19 cellular contexts compared by ENCODE assay signal in the genomic region with DNA sequence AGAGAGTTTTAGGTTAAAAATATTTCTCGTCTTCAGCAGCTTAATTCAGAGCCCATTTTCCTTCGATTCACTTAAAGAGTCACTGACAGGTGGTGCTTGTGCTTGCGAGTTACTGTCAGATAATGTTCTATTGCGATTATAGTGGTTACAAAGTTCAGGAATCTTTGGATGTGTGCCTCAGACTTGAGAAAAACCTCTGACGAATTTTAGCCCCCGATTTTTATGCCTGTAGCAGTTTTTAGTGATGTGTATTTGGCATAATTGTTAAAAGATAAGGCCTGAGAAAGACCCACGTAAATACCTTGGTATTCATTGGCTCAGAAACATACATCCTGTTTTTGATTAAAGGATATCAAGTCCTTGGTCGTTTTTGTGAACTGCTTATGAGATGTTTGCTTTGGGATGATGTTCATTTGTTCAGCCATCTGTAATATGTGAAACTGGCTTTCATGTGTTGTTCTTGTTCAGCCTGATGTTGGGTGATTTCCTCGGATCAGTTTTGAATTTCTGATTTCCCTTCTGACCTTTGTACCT. TPM values are rescaled to one million over a fixed set of nuclear protein-coding genes. Genes with fewer than 3 reads are reported as not detected.
DNase-seq lines count a peak whose midpoint lies in the region; ATAC-seq and TF ChIP-seq lines count a peak whose summit lies in the region.
"Had no signal": no experiment of that assay in that cellular context is flagged by ENCODE, and none has a peak within 500 bp of the region (broad histone marks: within the 10 kb centered on the region; RNA-seq: fewer than 3 reads in every experiment).

No MANE protein-coding gene starts in this region.

- DNase-seq in HS-5 (ENCODE audit: low read depth) (peak; percentile 73), astrocyte of the spinal cord (ENCODE audit: low read depth, low spot score) (peak; percentile 20), mesenchymal stem cell (no peak), lower lobe of right lung (no peak), H9 (no peak)
- no peak for DNase-seq in activated CD4-positive, alpha-beta T cell treated with anti-CD3 and anti-CD28 coated beads for 4 hours
- DNase-seq in stimulated activated CD4-positive, alpha-beta T cell treated with anti-CD3 and anti-CD28 coated beads, Interleukin-4, amount 100 ng/mL, for 24 hours = no peak
- DNase-seq: CD8-positive, alpha-beta memory T cell; endodermal cell; GDM1; NCI-H187 treated with DMSO at 0.1 percent for 48 hours; NCI-H524; stimulated activated CD4-positive, alpha-beta T cell treated with anti-CD3 and anti-CD28 coated beads, Interleukin-2, amount 100 ng/mL, for 48 hours; substantia nigra had no signal

- H3K4me2 ChIP-seq in mesenchymal stem cell (ENCODE audit: low read length, poor library complexity, severe bottlenecking) (no peak overlapping the region), H9 (ENCODE audit: insufficient read depth, insufficient read length, low read length) (no peak overlapping the region)

- no peaks in the 10 kb centered on the region for H3K9me3 ChIP-seq in mesenchymal stem cell (ENCODE audit: control insufficient read depth, low read length)
- no peaks in the 10 kb centered on the region for H3K9me3 ChIP-seq in lower lobe of right lung
- no peaks in the 10 kb centered on the region for H3K9me3 ChIP-seq in H9 (ENCODE audit: control insufficient read depth, low read depth, low read length)
- H3K9me3 ChIP-seq: neutrophil had no signal

- H3K18ac ChIP-seq in mesenchymal stem cell (ENCODE audit: low read depth in 1 of 2, low read length in 2 of 2) = no peak overlapping the region
- no peak overlapping the region for H3K18ac ChIP-seq in H9 (ENCODE audit: insufficient read length, low read depth, low read length)

- peaks cover 12 to 22% of the 10 kb centered on the region in 2 experiments for H3K4me1 Mint-ChIP-seq in H9

- H2BK5ac ChIP-seq in mesenchymal stem cell (ENCODE audit: low read depth, low read length, poor library complexity, severe bottlenecking) = no peak overlapping the region
- no peak overlapping the region for H2BK5ac ChIP-seq in H9 (ENCODE audit: insufficient read length, low read length)

- H2AK5ac ChIP-seq in mesenchymal stem cell (ENCODE audit: low read length, severe bottlenecking) = no peak overlapping the region
- no peak overlapping the region for H2AK5ac ChIP-seq in H9 (ENCODE audit: insufficient read length, low read length)

- H3K9me3 Mint-ChIP-seq in H9 = no peaks in the 10 kb centered on the region
- H3K9me3 Mint-ChIP-seq: activated naive CD4-positive, alpha-beta T cell treated with anti-CD3 and anti-CD28 coated beads, Interleukin-2, amount 50 U/mL, for 72 hours; CD8-positive, alpha-beta memory T cell; endodermal cell had no signal

- H2BK12ac ChIP-seq in mesenchymal stem cell (ENCODE audit: low read length in 2 of 2) (no peak overlapping the region), H9 (ENCODE audit: insufficient read length, low read depth, low read length) (no peak overlapping the region)

- H3K4me3 ChIP-seq in ACC112 (ENCODE audit: low read depth, low read length) = peak overlapping the region; percentile 91
- H3K4me3 ChIP-seq in astrocyte of the spinal cord (ENCODE audit: low read depth, low read length) = peak overlapping the region; percentile 64
- peak overlapping the region in 1 of 2 experiments; percentile 94 for H3K4me3 ChIP-seq in mesenchymal stem cell (ENCODE audit: insufficient read depth in 1 of 2, low read depth in 1 of 2, low read length in 2 of 2)
- no peak overlapping the region for H3K4me3 ChIP-seq in lower lobe of right lung
- H3K4me3 ChIP-seq: lung had no signal

- H3K36me3 Mint-ChIP-seq in H9 (ENCODE audit: insufficient read depth in 1 of 3, low read depth in 3 of 3) = no peaks in the 10 kb centered on the region
- H3K36me3 Mint-ChIP-seq: activated naive CD4-positive, alpha-beta T cell treated with anti-CD3 and anti-CD28 coated beads, Interleukin-2, amount 50 U/mL, for 72 hours; CD8-positive, alpha-beta memory T cell had no signal

- H3K36me3 ChIP-seq in ACC112 (ENCODE audit: insufficient read depth, low read length) (no peaks in the 10 kb centered on the region), mesenchymal stem cell (ENCODE audit: control insufficient read depth in 1 of 2, insufficient read depth in 2 of 2, low read depth in 1 of 2, low read length in 2 of 2) (no peaks in the 10 kb centered on the region), lower lobe of right lung (no peaks in the 10 kb centered on the region)
- H3K36me3 ChIP-seq: neutrophil had no signal

- H3K27me3 Mint-ChIP-seq in H9 (ENCODE audit: low read depth) = peaks cover 58% of the 10 kb centered on the region

- H3K27me3 ChIP-seq in ACC112 (ENCODE audit: insufficient read depth, low read length) (no peaks in the 10 kb centered on the region), mesenchymal stem cell (ENCODE audit: control insufficient read depth in 1 of 2, insufficient read depth in 1 of 2, low read length in 2 of 2) (no peaks in the 10 kb centered on the region), lower lobe of right lung (ENCODE audit: low read depth) (peaks cover 45% of the 10 kb centered on the region), H9 (ENCODE audit: insufficient read depth, low read length) (peaks cover 7% of the 10 kb centered on the region; the same call in 1 of the 2 replicates)

- H3K14ac ChIP-seq in mesenchymal stem cell (ENCODE audit: low read length in 2 of 2) (no peak overlapping the region), H9 (ENCODE audit: insufficient read depth, low read length) (no peak overlapping the region)

- H3K23ac ChIP-seq in mesenchymal stem cell (ENCODE audit: low read length in 2 of 2) = no peak overlapping the region
- no peak overlapping the region for H3K23ac ChIP-seq in H9 (ENCODE audit: insufficient read length, low read depth, low read length)

- H4K91ac ChIP-seq in mesenchymal stem cell (ENCODE audit: low read length) = no peak overlapping the region
- no peak overlapping the region for H4K91ac ChIP-seq in H9 (ENCODE audit: insufficient read length, low read depth, low read length)

- H3K56ac ChIP-seq in H9 (ENCODE audit: insufficient read length, low read depth, low read length) = no peak overlapping the region

- H3K23me2 ChIP-seq in H9 (ENCODE audit: insufficient read length, low read depth, low read length, poor library complexity, severe bottlenecking) = no peaks in the 10 kb centered on the region

- no peak overlapping the region for H3T11ph ChIP-seq in H9 (ENCODE audit: low read length)

- peaks cover 55% of the 10 kb centered on the region for H3K79me2 ChIP-seq in ACC112 (ENCODE audit: control insufficient read depth, insufficient read depth, low read length, unreplicated experiment)
- H3K79me2 ChIP-seq in H9 (ENCODE audit: insufficient read depth, low read length) = no peaks in the 10 kb centered on the region

- H2AFZ ChIP-seq in ACC112 (ENCODE audit: low read length, unreplicated experiment) = peak overlapping the region; percentile 27
- H2AFZ ChIP-seq in mesenchymal stem cell (ENCODE audit: low read depth, low read length) = no peak overlapping the region
- H2AFZ ChIP-seq in H9 (ENCODE audit: low read length) = no peak overlapping the region

- H2BK120ac ChIP-seq in mesenchymal stem cell (ENCODE audit: low read depth, low read length) = no peak overlapping the region
- H2BK120ac ChIP-seq in H9 (ENCODE audit: low read depth, low read length, poor library complexity, severe bottlenecking) = no peak overlapping the region

- no peak overlapping the region for H3K27ac ChIP-seq in ACC112 (ENCODE audit: low read depth, low read length)
- H3K27ac ChIP-seq in mesenchymal stem cell (ENCODE audit: low read length, poor library complexity, severe bottlenecking) = no peak overlapping the region
- no peak overlapping the region for H3K27ac ChIP-seq in lower lobe of right lung
- H3K27ac ChIP-seq in H9 (ENCODE audit: insufficient read length, low read depth, low read length) = no peak overlapping the region
- H3K27ac ChIP-seq: neutrophil had no signal

- H3K27ac Mint-ChIP-seq in H9 = no peak overlapping the region
- H3K27ac Mint-ChIP-seq: activated naive CD4-positive, alpha-beta T cell treated with anti-CD3 and anti-CD28 coated beads, Interleukin-2, amount 50 U/mL, for 72 hours; CD8-positive, alpha-beta memory T cell; endodermal cell had no signal

- no peak for TF ChIP-seq CTCF in astrocyte of the spinal cord (IDR thresholded peaks at IDR 0.05; ENCODE audit: low read depth, low read length)
- no peak for TF ChIP-seq CTCF in lower lobe of right lung (IDR thresholded peaks at IDR 0.05)
- no peak for TF ChIP-seq CTCF in H9 (conservative IDR thresholded peaks at IDR 0.05)

- H3K79me1 ChIP-seq in mesenchymal stem cell (replicated peaks; ENCODE audit: low read length, poor library complexity, severe bottlenecking) = peaks cover 13% of the 10 kb centered on the region
- H3K79me1 ChIP-seq in H9 (ENCODE audit: insufficient read depth, low read depth, low read length, poor library complexity, severe bottlenecking) = no peaks in the 10 kb centered on the region

- H3K4me1 ChIP-seq in ACC112 (ENCODE audit: control insufficient read depth, insufficient read depth, low read length, unreplicated experiment) = peaks cover 27% of the 10 kb centered on the region
- H3K4me1 ChIP-seq in mesenchymal stem cell (ENCODE audit: control insufficient read depth, insufficient read depth, low read depth, low read length) = peaks cover 11% of the 10 kb centered on the region
- H3K4me1 ChIP-seq in lower lobe of right lung = peaks cover 4% of the 10 kb centered on the region
- peaks cover 2% of the 10 kb centered on the region; the same call in 1 of the 2 replicates for H3K4me1 ChIP-seq in H9 (ENCODE audit: insufficient read depth, low read length)

- no peak overlapping the region for H2BK15ac ChIP-seq in mesenchymal stem cell (ENCODE audit: low read depth, poor library complexity, severe bottlenecking)
- H2BK15ac ChIP-seq in H9 (ENCODE audit: low read depth, low read length) = no peak overlapping the region

- H4K8ac ChIP-seq in mesenchymal stem cell (ENCODE audit: low read length) (no peak overlapping the region), H9 (replicated peaks; ENCODE audit: insufficient read length, low read depth, low read length) (no peak overlapping the region)

- intact Hi-C loops in lower lobe of right lung (cut with DNase I) = no loop called here

- H4K5ac ChIP-seq in H9 (ENCODE audit: insufficient read length, low read depth, low read length) = no peak overlapping the region

- H2BK20ac ChIP-seq in H9 (ENCODE audit: low read depth, low read length, poor library complexity, severe bottlenecking) = no peak overlapping the region

- H4K20me1 ChIP-seq in H9 (ENCODE audit: control insufficient read depth, insufficient read depth, insufficient read length) = no peaks in the 10 kb centered on the region

- H3K4ac ChIP-seq in mesenchymal stem cell (ENCODE audit: low read depth in 1 of 2, low read length in 2 of 2) (no peak overlapping the region), H9 (ENCODE audit: low read depth, low read length) (no peak overlapping the region)

- in situ Hi-C loops in astrocyte of the spinal cord (cut with HindIII; ENCODE audit: low sequenced_read_pairs) = no loop called here

- no peak for ATAC-seq in lower lobe of right lung
- ATAC-seq: activated naive CD4-positive, alpha-beta T cell treated with anti-CD3 and anti-CD28 coated beads, Interleukin-2, amount 50 U/mL, for 72 hours; sciatic nerve had no signal

- WGBS in mesenchymal stem cell = 82% methylated on average over 9 of the region's 9 CpGs
- WGBS in H9 (ENCODE audit: extremely low coverage, insufficient read length, low lambda C conversion rate) = no CpG with 5 or more reads among the region's 9 CpGs

- no peak overlapping the region for H3K4me3 Mint-ChIP-seq in H9

- H3K9ac ChIP-seq in mesenchymal stem cell (ENCODE audit: low read length) (peak overlapping the region; percentile 86), H9 (ENCODE audit: extremely low read depth, insufficient read length, low read length) (no peak overlapping the region)

RNA-seq across cellular contexts. Expression of a gene that starts 2.0 kb away (rescaled TPM):
- 1.2 TPM for polyA plus RNA-seq in mesenchymal stem cell (2013, experiment 1 of 2)
- 1.1 TPM for polyA plus RNA-seq in mesenchymal stem cell (2013, experiment 2 of 2)
- 0.18 TPM for total RNA-seq in lower lobe of right lung
- 1.6 and 1.9 TPM in 2 replicates for total RNA-seq in H9 (2021)
- total RNA-seq: activated naive CD4-positive, alpha-beta T cell treated with anti-CD3 and anti-CD28 coated beads, Interleukin-2, amount 50 U/mL, for 72 hours; CD8-positive, alpha-beta memory T cell had no signal
- polyA plus RNA-seq: CD8-positive, alpha-beta memory T cell had no signal

Comparison
In these comparisons a context has a peak if more than half of its experiments do, and no peak if none do; other contexts are left out.
1. DNase-seq: peak in HS-5 (single experiment) and astrocyte of the spinal cord (single experiment); none in mesenchymal stem cell (single experiment), lower lobe of right lung (single experiment), activated CD4-positive, alpha-beta T cell treated with anti-CD3 and anti-CD28 coated beads for 4 hours (0 of 2), H9 (single experiment) and stimulated activated CD4-positive, alpha-beta T cell treated with anti-CD3 and anti-CD28 coated beads, Interleukin-4, amount 100 ng/mL, for 24 hours (single experiment).